In the genomic region with DNA sequence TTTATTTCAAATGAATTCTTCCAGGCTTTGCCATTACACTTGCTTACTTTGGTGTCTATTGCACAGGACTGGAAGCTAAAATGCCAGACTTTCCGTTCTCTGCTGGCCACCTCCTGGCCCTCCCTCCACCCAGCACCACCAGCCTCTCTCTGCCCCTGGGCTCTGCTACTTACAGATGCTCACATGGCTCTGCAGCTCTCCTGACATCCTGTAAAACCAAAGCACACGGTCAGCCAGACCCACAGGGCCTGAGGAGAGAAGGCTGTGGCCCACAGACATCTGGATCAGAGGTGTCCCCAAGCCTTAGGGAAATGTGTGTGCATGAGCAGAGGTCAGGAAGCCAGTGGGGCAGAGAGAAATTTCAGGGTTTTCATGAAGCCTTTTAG, we compare ENCODE assay signal across 17 cellular contexts. TPM values are rescaled to one million over a fixed set of nuclear protein-coding genes. Genes with fewer than 3 reads are reported as not detected.
A peak's percentile ranks its signal among the peaks of the same experiment; 100 is the strongest.
DNase-seq lines count a peak whose midpoint lies in the region; ATAC-seq and TF ChIP-seq lines count a peak whose summit lies in the region.
"Had no signal": no experiment of that assay in that cellular context is flagged by ENCODE, and none has a peak within 500 bp of the region (broad histone marks: within the 10 kb centered on the region; RNA-seq: fewer than 3 reads in every experiment).

No MANE protein-coding gene starts in this region.

- no peaks in the 10 kb centered on the region for H3K79me2 ChIP-seq in OCI-LY1 (ENCODE audit: insufficient read depth, low read length)

- H3K36me3 ChIP-seq in OCI-LY1 (ENCODE audit: insufficient read depth, low read length) = no peaks in the 10 kb centered on the region
- H3K36me3 ChIP-seq in heart left ventricle = no peaks in the 10 kb centered on the region
- H3K36me3 ChIP-seq: right lobe of liver, uterus had no signal

- peak overlapping the region; percentile 50; the same call in 1 of the 2 replicates for H3K4me2 ChIP-seq in OCI-LY1 (ENCODE audit: low read length)

- H3K27me3 Mint-ChIP-seq in activated T-cell treated with anti-CD3 and anti-CD28 coated beads, Interleukin-2, amount 50 U/mL, for 4 hours (ENCODE audit: low read depth) = peaks cover 4% of the 10 kb centered on the region
- peaks cover 5 to 15% (median 10%) of the 10 kb centered on the region in 3 donors for H3K27me3 Mint-ChIP-seq in immature natural killer cell (ENCODE audit: low read depth in 3 of 3)
- H3K27me3 Mint-ChIP-seq in stimulated activated naive CD8-positive, alpha-beta T cell treated with anti-CD3 and anti-CD28 coated beads, Interleukin-15, amount 100 ng/mL, for 72 hours = peaks cover 6% of the 10 kb centered on the region

- H3K4me3 Mint-ChIP-seq in activated T-cell treated with anti-CD3 and anti-CD28 coated beads, Interleukin-2, amount 50 U/mL, for 4 hours = peak overlapping the region; percentile 80
- H3K4me3 Mint-ChIP-seq in immature natural killer cell = peak overlapping the region; percentile 55 to 92 (median 83)
- H3K4me3 Mint-ChIP-seq in stimulated activated naive CD8-positive, alpha-beta T cell treated with anti-CD3 and anti-CD28 coated beads, Interleukin-15, amount 100 ng/mL, for 72 hours = peak overlapping the region; percentile 75 to 85

- no peaks in the 10 kb centered on the region for H3K9me2 ChIP-seq in OCI-LY1 (ENCODE audit: low read depth, low read length)

- H3K27me3 ChIP-seq in OCI-LY1 (ENCODE audit: insufficient read depth, low read length) (no peaks in the 10 kb centered on the region), heart left ventricle (peaks cover 9 to 67% (median 30%) of the 10 kb centered on the region in 9 donors)
- H3K27me3 ChIP-seq: right lobe of liver, uterus had no signal

- no peak for DNase-seq in activated T-cell treated with anti-CD3 and anti-CD28 coated beads, Interleukin-2, amount 50 U/mL, for 4 hours
- no peak for DNase-seq in activated T-cell treated with anti-CD3 and anti-CD28 coated beads, Interleukin-2, amount 50 U/mL, for 48 hours
- DNase-seq in immature natural killer cell (no peak), NCI-H2107 (lab: John Stamatoyannopoulos, UW) (no peak), heart left ventricle (no peak), GM13977 (ENCODE audit: low spot score) (no peak)
- no peak for DNase-seq in stimulated activated naive CD8-positive, alpha-beta T cell treated with anti-CD3 and anti-CD28 coated beads, Interleukin-15, amount 100 ng/mL, for 72 hours
- DNase-seq: hippocampal formation, kidney glomerular epithelial cell, NCI-H187 treated with DMSO at 0.1 percent for 48 hours, uterus had no signal

- ATAC-seq in activated T-cell treated with anti-CD3 and anti-CD28 coated beads, Interleukin-2, amount 50 U/mL, for 4 hours = no peak
- ATAC-seq in stimulated activated naive CD8-positive, alpha-beta T cell treated with anti-CD3 and anti-CD28 coated beads, Interleukin-15, amount 100 ng/mL, for 72 hours = no peak
- ATAC-seq in heart left ventricle = no peak

- H3K27ac Mint-ChIP-seq in immature natural killer cell = peak overlapping the region in 5 of 6 donors; percentile 15 to 80 (median 76)
- H3K27ac Mint-ChIP-seq in stimulated activated naive CD8-positive, alpha-beta T cell treated with anti-CD3 and anti-CD28 coated beads, Interleukin-15, amount 100 ng/mL, for 72 hours = no peak overlapping the region

- no peak overlapping the region for H2AFZ ChIP-seq in OCI-LY1 (ENCODE audit: low read length)
- H2AFZ ChIP-seq: GM23248 had no signal

- H3K9me3 Mint-ChIP-seq in activated T-cell treated with anti-CD3 and anti-CD28 coated beads, Interleukin-2, amount 50 U/mL, for 4 hours = no peaks in the 10 kb centered on the region
- no peaks in the 10 kb centered on the region for H3K9me3 Mint-ChIP-seq in immature natural killer cell
- H3K9me3 Mint-ChIP-seq in stimulated activated naive CD8-positive, alpha-beta T cell treated with anti-CD3 and anti-CD28 coated beads, Interleukin-15, amount 100 ng/mL, for 72 hours = no peaks in the 10 kb centered on the region

- TF ChIP-seq POLR2A in heart left ventricle (IDR thresholded peaks at IDR 0.05) = no peak

- no peaks in the 10 kb centered on the region for H3K36me3 Mint-ChIP-seq in activated T-cell treated with anti-CD3 and anti-CD28 coated beads, Interleukin-2, amount 50 U/mL, for 4 hours (ENCODE audit: insufficient read depth)
- no peaks in the 10 kb centered on the region for H3K36me3 Mint-ChIP-seq in immature natural killer cell

- H3K9me3 ChIP-seq in OCI-LY1 (ENCODE audit: low read length) = no peaks in the 10 kb centered on the region
- no peaks in the 10 kb centered on the region for H3K9me3 ChIP-seq in heart left ventricle
- H3K9me3 ChIP-seq: right lobe of liver, uterus had no signal

- H3K27ac ChIP-seq in OCI-LY1 (ENCODE audit: low read depth, low read length, poor library complexity, severe bottlenecking) (no peak overlapping the region), heart left ventricle (no peak overlapping the region)
- H3K27ac ChIP-seq: GM23248, right lobe of liver, uterus had no signal

- no peaks in the 10 kb centered on the region for H3K4me1 ChIP-seq in OCI-LY1 (ENCODE audit: insufficient read depth, low read length, severe bottlenecking)
- H3K4me1 ChIP-seq in heart left ventricle = peaks cover 0 to 10% (median 4%) of the 10 kb centered on the region in 12 donors
- H3K4me1 ChIP-seq: uterus had no signal

- no peak overlapping the region for H3K4me3 ChIP-seq in OCI-LY1 (ENCODE audit: low read depth, low read length, poor library complexity, severe bottlenecking)
- no peak overlapping the region for H3K4me3 ChIP-seq in heart left ventricle
- H3K4me3 ChIP-seq: GM23248, right lobe of liver had no signal

- H4K20me1 ChIP-seq in OCI-LY1 (ENCODE audit: insufficient read depth, low read length) = no peaks in the 10 kb centered on the region

- peaks cover 45% of the 10 kb centered on the region for H3K4me1 Mint-ChIP-seq in activated T-cell treated with anti-CD3 and anti-CD28 coated beads, Interleukin-2, amount 50 U/mL, for 4 hours (ENCODE audit: low read depth)
- H3K4me1 Mint-ChIP-seq in immature natural killer cell = peaks cover 38 to 43% of the 10 kb centered on the region in 2 donors
- H3K4me1 Mint-ChIP-seq in stimulated activated naive CD8-positive, alpha-beta T cell treated with anti-CD3 and anti-CD28 coated beads, Interleukin-15, amount 100 ng/mL, for 72 hours = peaks cover 22% of the 10 kb centered on the region

- in situ Hi-C loops in GM13977 (cut with MboI; ENCODE audit: low pct_unique_long_range_greater_than_20kb, low sequenced_read_pairs, unreplicated experiment) = no loop called here

- 55 to 62% (median 60%) methylated on average over 2 of the region's 2 CpGs for WGBS in heart left ventricle, 4 donors

- intact Hi-C loops in heart left ventricle (cut with DNase I) = no loop called here

- no peaks in the 10 kb centered on the region for H3F3A ChIP-seq in OCI-LY1 (ENCODE audit: insufficient read depth, low read length)

- TF ChIP-seq CTCF in OCI-LY1 (IDR thresholded peaks at IDR 0.05; ENCODE audit: low read length) (no peak), heart left ventricle (IDR thresholded peaks at IDR 0.05) (no peak), GM13977 (IDR thresholded peaks at IDR 0.05; ENCODE audit: extremely low read depth, insufficient read depth, missing control alignments) (no peak)

- H3K9ac ChIP-seq in OCI-LY1 (ENCODE audit: low read length) = no peak overlapping the region
- H3K9ac ChIP-seq: GM23248 had no signal

RNA-seq across cellular contexts. Expression of gene KRT1, which starts 11.6 kb away (rescaled TPM):
- total RNA-seq in activated T-cell treated with anti-CD3 and anti-CD28 coated beads, Interleukin-2, amount 50 U/mL, for 4 hours = under 1 TPM in 1 of 3 donors, not detected in 2; 0.37 TPM
- polyA plus RNA-seq in immature natural killer cell (not detected), heart left ventricle (not detected)
- under 1 TPM in 1 of 9 donors, not detected in 8; 0.35 TPM for total RNA-seq in heart left ventricle
- total RNA-seq: GM23248, HepG2, MCF 10A, NCI-H460, right lobe of liver had no signal
- polyA plus RNA-seq: GM23248, HepG2 had no signal

RNA-seq across cellular contexts. Expression of gene KRT77, which starts 11.6 kb away (rescaled TPM):
- not detected for total RNA-seq in activated T-cell treated with anti-CD3 and anti-CD28 coated beads, Interleukin-2, amount 50 U/mL, for 4 hours
- not detected for polyA plus RNA-seq in immature natural killer cell
- not detected for total RNA-seq in heart left ventricle
- polyA plus RNA-seq in heart left ventricle = not detected
- total RNA-seq: GM23248, HepG2, MCF 10A, NCI-H460, right lobe of liver, uterus had no signal
- polyA plus RNA-seq: GM23248, HepG2 had no signal

RNA-seq across cellular contexts. Expression of gene KRT2, which starts 39.7 kb away (rescaled TPM):
- not detected for total RNA-seq in activated T-cell treated with anti-CD3 and anti-CD28 coated beads, Interleukin-2, amount 50 U/mL, for 4 hours
- polyA plus RNA-seq in immature natural killer cell = 1 to 10 TPM in 1 of 3 donors, under 1 TPM in 2; 0.51 to 1.3 (median 0.61) TPM
- total RNA-seq in heart left ventricle = not detected
- not detected for polyA plus RNA-seq in heart left ventricle
- total RNA-seq: GM23248, HepG2, MCF 10A, NCI-H460, right lobe of liver, uterus had no signal
- polyA plus RNA-seq: GM23248, HepG2 had no signal

Comparison
In these comparisons a context has a peak if more than half of its experiments do, and no peak if none do; other contexts are left out.
1. H3K27ac Mint-ChIP-seq: peak in immature natural killer cell (5 of 6); none in stimulated activated naive CD8-positive, alpha-beta T cell treated with anti-CD3 and anti-CD28 coated beads, Interleukin-15, amount 100 ng/mL, for 72 hours (0 of 2).
2. Peak in every context shown above with its lines, with median percentiles within 50 percentile points of each other: H3K4me3 Mint-ChIP-seq.